ENCODE assay signal across 12 cellular contexts in the genomic region with DNA sequence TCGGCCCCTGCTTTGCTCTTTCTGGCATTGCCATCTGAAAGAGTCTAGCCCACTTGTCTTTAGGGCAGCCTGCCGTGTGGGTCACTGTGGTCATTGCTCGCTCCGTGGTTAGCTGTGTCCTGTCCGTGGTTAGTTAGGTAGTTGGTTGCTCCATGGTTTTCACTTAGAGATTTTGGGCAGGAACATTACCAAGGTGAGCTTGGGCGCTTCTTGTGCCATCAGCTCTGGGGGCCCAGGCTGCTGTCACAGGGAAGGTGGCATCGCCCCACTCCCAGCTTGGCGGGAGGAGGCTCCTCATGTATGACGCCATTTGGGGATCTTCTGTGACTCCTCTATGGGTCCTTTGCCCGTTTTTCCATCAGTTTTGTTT. TPM values are rescaled to one million over a fixed set of nuclear protein-coding genes. Genes with fewer than 3 reads are reported as not detected.
DNase-seq lines count a peak whose midpoint lies in the region; ATAC-seq and TF ChIP-seq lines count a peak whose summit lies in the region.
"Had no signal": no experiment of that assay in that cellular context is flagged by ENCODE, and none has a peak within 500 bp of the region (broad histone marks: within the 10 kb centered on the region; RNA-seq: fewer than 3 reads in every experiment).

No MANE protein-coding gene starts in this region.

- H3K27me3 Mint-ChIP-seq in chondrocyte (ENCODE audit: low read depth), result no peaks in the 10 kb centered on the region

- no peak for ATAC-seq in thoracic aorta (ENCODE audit: insufficient number of reproducible peaks, low FRiP score, low read depth)
- no peak for ATAC-seq in HG02759 (IDR thresholded peaks at IDR 0.05; ENCODE audit: unreplicated experiment)
- ATAC-seq: sciatic nerve had no signal

- H3K4me3 Mint-ChIP-seq in chondrocyte (ENCODE audit: unreplicated experiment), result peak overlapping the region; percentile 27

- H3K4me1 ChIP-seq in mucosa of rectum (ENCODE audit: control insufficient read depth in 2 of 2, insufficient read depth in 2 of 2, low read length in 2 of 2) (peaks cover 53 to 56% of the 10 kb centered on the region in 2 donors), thoracic aorta (ENCODE audit: control insufficient read depth in 1 of 2, low read depth in 2 of 2) (peaks cover 76 to 96% of the 10 kb centered on the region in 2 donors)

- H3K9me3 ChIP-seq in mucosa of rectum (ENCODE audit: control insufficient read depth in 2 of 2, low read length in 2 of 2), result no peaks in the 10 kb centered on the region
- no peaks in the 10 kb centered on the region for H3K9me3 ChIP-seq in thoracic aorta

- TF ChIP-seq CTCF in chondrocyte (IDR thresholded peaks at IDR 0.05) (no peak), thoracic aorta (IDR thresholded peaks at IDR 0.05) (no peak)

- H3K27me3 ChIP-seq in mucosa of rectum (ENCODE audit: control insufficient read depth in 2 of 2, insufficient read depth in 2 of 2, low read length in 2 of 2), result no peaks in the 10 kb centered on the region
- no peaks in the 10 kb centered on the region for H3K27me3 ChIP-seq in thoracic aorta (replicated peaks; ENCODE audit: insufficient read depth)

- H3K4me3 ChIP-seq in mucosa of rectum (ENCODE audit: low read length in 2 of 2) (peak overlapping the region; percentile 14 to 33), thoracic aorta (peak overlapping the region; percentile 29)

- H3K36me3 ChIP-seq in mucosa of rectum (ENCODE audit: control insufficient read depth in 2 of 2, insufficient read depth in 2 of 2, low read length in 2 of 2), result no peaks in the 10 kb centered on the region
- no peaks in the 10 kb centered on the region for H3K36me3 ChIP-seq in thoracic aorta

- H3K9me3 Mint-ChIP-seq in chondrocyte (ENCODE audit: low read depth), result no peaks in the 10 kb centered on the region

- peaks cover 89% of the 10 kb centered on the region for H3K4me1 Mint-ChIP-seq in chondrocyte (ENCODE audit: low read depth)

- peak overlapping the region; percentile 62 to 79 for H3K27ac ChIP-seq in mucosa of rectum (ENCODE audit: low read depth in 2 of 2, low read length in 2 of 2)
- H3K27ac ChIP-seq in thoracic aorta, result peak overlapping the region; percentile 71 to 88

- DNase-seq in activated T-cell treated with anti-CD3 and anti-CD28 coated beads, Interleukin-2, amount 50 U/mL, for 1 hour, result peak; percentile 13
- DNase-seq in activated T-cell treated with anti-CD3 and anti-CD28 coated beads for 4 hours, result no peak
- DNase-seq in chondrocyte (ENCODE audit: low spot score), result no peak
- no peak for DNase-seq in thoracic aorta (ENCODE audit: low spot score)
- no peak for DNase-seq in activated CD4-positive, CD25-positive, alpha-beta regulatory T cell treated with anti-CD3 and anti-CD28 coated beads, Interleukin-2, amount 50 U/mL, for 72 hours
- DNase-seq in putamen (ENCODE audit: low spot score), result no peak
- DNase-seq: COR-L47, cortex of kidney, NCI-H2171 treated with DMSO at 0.1 percent for 48 hours had no signal

- H3K36me3 Mint-ChIP-seq in chondrocyte (ENCODE audit: low read depth), result no peaks in the 10 kb centered on the region

- H3K27ac Mint-ChIP-seq in chondrocyte (ENCODE audit: unreplicated experiment), result peak overlapping the region; percentile 84

- no peak overlapping the region for H3K9ac ChIP-seq in mucosa of rectum (ENCODE audit: low read depth in 1 of 2, low read length in 2 of 2)

RNA-seq across cellular contexts. Expression of a gene that starts 53.1 kb away (rescaled TPM):
- total RNA-seq in chondrocyte (29.5 to 40.6 TPM (median 40.1 TPM) in 3 replicates), thoracic aorta (100 to 1,000 TPM; 120 to 142 TPM)
